Comparison of ENCODE assay signal across 12 cellular contexts in genomic region chr2:223093436-223093839, GRCh38. TPM values are rescaled to one million over a fixed set of nuclear protein-coding genes. Genes with fewer than 3 reads are reported as not detected.
DNase-seq lines count a peak whose midpoint lies in the region; ATAC-seq and TF ChIP-seq lines count a peak whose summit lies in the region.
"Had no signal": no experiment of that assay in that cellular context is flagged by ENCODE, and none has a peak within 500 bp of the region (broad histone marks: within the 10 kb centered on the region; RNA-seq: fewer than 3 reads in every experiment).

No MANE protein-coding gene starts in this region.

- peaks cover 7% of the 10 kb centered on the region for H3K9me3 Mint-ChIP-seq in glutamatergic neuron (ENCODE audit: unreplicated experiment)
- H3K9me3 Mint-ChIP-seq: activated CD8-positive, alpha-beta T cell treated with anti-CD3 and anti-CD28 coated beads for 36 hours had no signal

- H3K36me3 ChIP-seq in SJCRH30 (no peaks in the 10 kb centered on the region), skeletal muscle satellite cell (ENCODE audit: insufficient read depth, low read length) (no peaks in the 10 kb centered on the region)
- H3K36me3 ChIP-seq: neutrophil had no signal

- no peak overlapping the region for H3K27ac ChIP-seq in SJCRH30
- H3K27ac ChIP-seq: neutrophil had no signal

- H3K4me3 ChIP-seq in SJCRH30, result no peak overlapping the region
- no peak overlapping the region for H3K4me3 ChIP-seq in skeletal muscle satellite cell (ENCODE audit: low read length)

- peaks cover 33% of the 10 kb centered on the region for H3K4me1 Mint-ChIP-seq in glutamatergic neuron (ENCODE audit: low read depth, unreplicated experiment)
- H3K4me1 Mint-ChIP-seq: IgD-negative memory B cell had no signal

- TF ChIP-seq CTCF in glutamatergic neuron (IDR thresholded peaks at IDR 0.05; ENCODE audit: partially characterized antibody, unreplicated experiment), result no peak

- H3K27me3 ChIP-seq in SJCRH30 (no peaks in the 10 kb centered on the region; the same call in 1 of the 2 replicates), skeletal muscle satellite cell (ENCODE audit: control insufficient read depth, insufficient read depth, low read length) (no peaks in the 10 kb centered on the region)
- H3K27me3 ChIP-seq: neutrophil had no signal

- H3K9ac ChIP-seq in skeletal muscle satellite cell (ENCODE audit: low read depth, low read length), result no peak overlapping the region

- no peak for ATAC-seq in GM21737 (IDR thresholded peaks at IDR 0.05; ENCODE audit: unreplicated experiment)
- ATAC-seq in HG02981 (IDR thresholded peaks at IDR 0.05; ENCODE audit: unreplicated experiment), result no peak
- ATAC-seq: activated CD8-positive, alpha-beta T cell treated with anti-CD3 and anti-CD28 coated beads for 36 hours had no signal

- peak overlapping the region; percentile 85 for H3K27ac Mint-ChIP-seq in glutamatergic neuron (ENCODE audit: unreplicated experiment)
- H3K27ac Mint-ChIP-seq: activated CD8-positive, alpha-beta T cell treated with anti-CD3 and anti-CD28 coated beads for 36 hours; IgD-negative memory B cell had no signal

- H3K9me3 ChIP-seq in SJCRH30 (replicated peaks), result no peaks in the 10 kb centered on the region
- no peaks in the 10 kb centered on the region for H3K9me3 ChIP-seq in skeletal muscle satellite cell (replicated peaks; ENCODE audit: low read length)
- H3K9me3 ChIP-seq: neutrophil had no signal

- peak overlapping the region; percentile 30 for H3K4me2 ChIP-seq in skeletal muscle satellite cell (ENCODE audit: low read length)

- peaks cover 1% of the 10 kb centered on the region for H3K27me3 Mint-ChIP-seq in glutamatergic neuron (ENCODE audit: unreplicated experiment)

- H3K36me3 Mint-ChIP-seq in glutamatergic neuron (ENCODE audit: unreplicated experiment), result no peaks in the 10 kb centered on the region
- H3K36me3 Mint-ChIP-seq: IgD-negative memory B cell had no signal

- H3K4me3 Mint-ChIP-seq in glutamatergic neuron (ENCODE audit: unreplicated experiment), result peak overlapping the region; percentile 25
- H3K4me3 Mint-ChIP-seq: activated CD8-positive, alpha-beta T cell treated with anti-CD3 and anti-CD28 coated beads for 36 hours; IgD-negative memory B cell had no signal

- DNase-seq in GM04504 (ENCODE audit: low read depth), result peak; percentile 82
- DNase-seq in SJCRH30, result peak; percentile 49 to 57
- DNase-seq in glutamatergic neuron, result peak; percentile 66
- no peak for DNase-seq in NCI-H82 (lab: John Stamatoyannopoulos, UW)
- no peak for DNase-seq in NCI-H1048 (lab: John Stamatoyannopoulos, UW)
- DNase-seq: activated CD8-positive, alpha-beta T cell treated with anti-CD3 and anti-CD28 coated beads for 36 hours; RPMI8226 had no signal

- H3K4me1 ChIP-seq in SJCRH30 (peaks cover 11% of the 10 kb centered on the region; the same call in 1 of the 2 replicates), skeletal muscle satellite cell (ENCODE audit: control insufficient read depth, insufficient read depth, low read length) (peaks cover 7% of the 10 kb centered on the region)

RNA-seq across cellular contexts. Expression of gene KCNE4, which starts 41.4 kb away (rescaled TPM):
- 0.02 TPM in 1 of 2 replicates, not detected in the other for total RNA-seq in SJCRH30 (2014; rRNA removed; shearing (Covaris generic))
- not detected for total RNA-seq in glutamatergic neuron (ENCODE audit: unreplicated experiment)
- total RNA-seq in skeletal muscle satellite cell (2012; rRNA removed), result 2.6 and 3.8 TPM in 2 replicates
- total RNA-seq: activated CD8-positive, alpha-beta T cell treated with anti-CD3 and anti-CD28 coated beads for 36 hours had no signal

Comparison
In these comparisons a context has a peak if more than half of its experiments do, and no peak if none do; other contexts are left out.
1. DNase-seq: peak in GM04504 (single experiment), SJCRH30 (2 of 2) and glutamatergic neuron (single experiment); none in NCI-H82 (single experiment) and NCI-H1048 (single experiment).